ENCODE assay signal across 24 cellular contexts in the genomic region with DNA sequence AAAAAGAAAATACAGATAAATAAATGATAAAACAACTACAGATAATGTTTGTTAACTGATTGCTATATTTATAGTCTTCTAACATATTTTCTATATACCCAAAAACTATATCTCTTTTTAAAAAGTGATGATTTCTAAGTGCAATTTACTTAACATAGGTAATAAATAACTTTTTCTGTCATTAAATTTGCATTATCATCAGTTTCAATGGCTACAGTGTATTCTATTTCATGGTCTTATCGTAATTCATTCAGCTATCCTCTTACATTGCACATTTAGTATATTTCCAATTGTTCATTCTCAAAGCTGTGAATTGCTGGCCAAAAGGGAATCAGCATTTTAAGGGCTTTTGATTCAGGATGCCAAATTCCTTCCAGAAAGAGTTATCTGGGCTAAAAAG. TPM values are rescaled to one million over a fixed set of nuclear protein-coding genes. Genes with fewer than 3 reads are reported as not detected.
A peak's percentile ranks its signal among the peaks of the same experiment; 100 is the strongest.
DNase-seq lines count a peak whose midpoint lies in the region; ATAC-seq and TF ChIP-seq lines count a peak whose summit lies in the region.
"Had no signal": no experiment of that assay in that cellular context is flagged by ENCODE, and none has a peak within 500 bp of the region (broad histone marks: within the 10 kb centered on the region; RNA-seq: fewer than 3 reads in every experiment).

No MANE protein-coding gene starts in this region.

- no peak overlapping the region for H2BK5ac ChIP-seq in IMR-90 (ENCODE audit: low read depth, low read length, poor library complexity, severe bottlenecking)

- CTCF ChIA-PET in IMR-90 (lab: Yijun Ruan, JAX), result no interaction called here

- H4K8ac ChIP-seq in IMR-90 (ENCODE audit: low read depth in 2 of 2, low read length in 2 of 2), result no peak overlapping the region

- H2AFZ ChIP-seq in IMR-90 (replicated peaks; ENCODE audit: low read length, poor library complexity), result no peak overlapping the region
- H2AFZ ChIP-seq: GM23248 had no signal

- dilution Hi-C loops in IMR-90 (cut with HindIII; ENCODE audit: low sequenced_read_pairs, unreplicated experiment), result no loop called here

- no peaks in the 10 kb centered on the region for H3K9me1 ChIP-seq in IMR-90 (ENCODE audit: insufficient read depth, low read length)

- TF ChIP-seq POLR2A in IMR-90 (IDR thresholded peaks at IDR 0.05; ENCODE audit: low read depth, low read length) (no peak), gastroesophageal sphincter (IDR thresholded peaks at IDR 0.05) (no peak)

- H3K14ac ChIP-seq in IMR-90 (replicated peaks; ENCODE audit: low read depth, low read length), result no peak overlapping the region

- H4K5ac ChIP-seq in IMR-90 (ENCODE audit: low read depth, low read length), result no peak overlapping the region

- peaks cover 37% of the 10 kb centered on the region for H3K4me1 Mint-ChIP-seq in brain

- TF ChIP-seq RAD21 in IMR-90 (IDR thresholded peaks at IDR 0.05; ENCODE audit: low read length), result no peak

- no peaks in the 10 kb centered on the region for H3K27me3 ChIP-seq in BLaER1 treated with 17β-estradiol and CSF1 and Interleukin-3, amounts not matched to agents 10 nM and 100 nM
- H3K27me3 ChIP-seq in IMR-90 (ENCODE audit: control insufficient read depth, insufficient read depth, low read length) (no peaks in the 10 kb centered on the region), gastroesophageal sphincter (no peaks in the 10 kb centered on the region)
- H3K27me3 ChIP-seq: BE2C, SJSA1 had no signal

- H4K91ac ChIP-seq in IMR-90 (ENCODE audit: insufficient read depth, low read depth, low read length), result no peak overlapping the region

- DNase-seq in IMR-90 (no peak), left lobe of liver (ENCODE audit: low spot score) (no peak), putamen (ENCODE audit: low spot score) (no peak), COR-L47 (lab: John Stamatoyannopoulos, UW) (no peak)
- DNase-seq: BE2C; Caco-2; CD4-positive, alpha-beta memory T cell; GDM1; GM23248; H7; KG1; MM.1S; NCI-H2029 treated with DMSO at 0.1 percent for 48 hours; NCI-H2227 treated with DMSO at 0.1 percent for 48 hours; NCI-H526 treated with DMSO at 0.1 percent for 48 hours; Right ventricle myocardium superior; RPMI8226 had no signal

- H3K9me3 Mint-ChIP-seq in brain, result peaks cover 77 to 91% (median 80%) of the 10 kb centered on the region in 5 experiments

- TF ChIP-seq EP300 in gastroesophageal sphincter (IDR thresholded peaks at IDR 0.05), result no peak

- H2BK120ac ChIP-seq in IMR-90 (ENCODE audit: low read depth, low read length), result no peak overlapping the region

- H3K27ac ChIP-seq in BLaER1 treated with 17β-estradiol and CSF1 and Interleukin-3, amounts not matched to agents 10 nM and 100 nM, result no peak overlapping the region
- H3K27ac ChIP-seq in IMR-90 (ENCODE audit: insufficient read depth, low read length) (no peak overlapping the region), gastroesophageal sphincter (no peak overlapping the region)
- H3K27ac ChIP-seq: GM23248, SJSA1 had no signal

- no peak overlapping the region for H3K4me2 ChIP-seq in BLaER1 treated with 17β-estradiol and CSF1 and Interleukin-3, amounts not matched to agents 10 nM and 100 nM
- H3K4me2 ChIP-seq in IMR-90 (ENCODE audit: low read depth, low read length), result no peak overlapping the region

- no peak overlapping the region for H3K23ac ChIP-seq in IMR-90 (ENCODE audit: low read depth, low read length)

- H3K4me3 Mint-ChIP-seq in brain, result peak overlapping the region in 3 of 5 experiments; percentile 17 to 76 (median 60)

- H3K4ac ChIP-seq in IMR-90 (ENCODE audit: low read depth, low read length), result no peak overlapping the region

- no CpG with 5 or more reads among the region's 1 CpG for WGBS in IMR-90 (ENCODE audit: extremely low coverage in 2 of 2, insufficient read length in 1 of 2), 2 experiments
- WGBS in gastroesophageal sphincter (ENCODE audit: low coverage in 1 of 2), 2 donors, result 83 to 96% methylated on average over 1 of the region's 1 CpG

- intact Hi-C loops in IMR-90 (cut with micrococcal nuclease), result no loop called here

- POLR2A ChIA-PET in IMR-90 (lab: Charles Lee; ENCODE audit: unreplicated experiment), result no interaction called here

- H3K4me1 ChIP-seq in BLaER1 treated with 17β-estradiol and CSF1 and Interleukin-3, amounts not matched to agents 10 nM and 100 nM, result peaks cover 7 to 19% (median 11%) of the 10 kb centered on the region in 10 experiments; a peak in 15 of 20 replicates
- H3K4me1 ChIP-seq in IMR-90 (ENCODE audit: control insufficient read depth, insufficient read depth, low read length) (peaks cover 6% of the 10 kb centered on the region), gastroesophageal sphincter (peaks cover 0 to 25% (median 9%) of the 10 kb centered on the region in 3 donors)
- H3K4me1 ChIP-seq: BE2C had no signal

- in situ Hi-C loops in IMR-90 (cut with MboI; ENCODE audit: low sequenced_read_pairs), result loop anchor here (25.0 kb wide), 1 partner anchor 634 kb away; no protein-coding TSS in a partner anchor

- H2AK9ac ChIP-seq in IMR-90 (replicated peaks; ENCODE audit: low read depth, low read length, poor library complexity), result no peak overlapping the region

- no peak overlapping the region for H2BK15ac ChIP-seq in IMR-90 (ENCODE audit: low read depth, low read length)

- H3K27me3 Mint-ChIP-seq in brain, result peaks cover 15% of the 10 kb centered on the region
- H3K27me3 Mint-ChIP-seq: CD4-positive, alpha-beta memory T cell had no signal

- H3K56ac ChIP-seq in IMR-90 (ENCODE audit: extremely low read depth, insufficient read depth, low read length), result no peak overlapping the region

- peaks cover 71 to 79% (median 78%) of the 10 kb centered on the region in 11 experiments for H3K36me3 ChIP-seq in BLaER1 treated with 17β-estradiol and CSF1 and Interleukin-3, amounts not matched to agents 10 nM and 100 nM
- peaks cover 49% of the 10 kb centered on the region for H3K36me3 ChIP-seq in IMR-90 (ENCODE audit: control insufficient read depth, insufficient read depth, low read length)
- peaks cover 0 to 69% of the 10 kb centered on the region in 2 donors for H3K36me3 ChIP-seq in gastroesophageal sphincter

- no peak for TF ChIP-seq CTCF in IMR-90 (conservative IDR thresholded peaks at IDR 0.05; ENCODE audit: low read depth, low read length)
- no peak for TF ChIP-seq CTCF in brain (conservative IDR thresholded peaks at IDR 0.05)
- TF ChIP-seq CTCF in gastroesophageal sphincter (IDR thresholded peaks at IDR 0.05), result no peak

- peaks cover 86% of the 10 kb centered on the region for H3K36me3 Mint-ChIP-seq in brain

- ATAC-seq in IMR-90 (ENCODE audit: low read depth) (no peak), left lobe of liver (no peak), gastroesophageal sphincter (no peak)
- ATAC-seq: GM12878 had no signal

- no peak overlapping the region for H3K18ac ChIP-seq in IMR-90 (ENCODE audit: low read depth, low read length)

- H3K4me3 ChIP-seq in BLaER1 treated with 17β-estradiol and CSF1 and Interleukin-3, amounts not matched to agents 10 nM and 100 nM, result peak overlapping the region in 8 of 10 experiments; percentile 37 to 93 (median 82); a peak in 13 of 20 replicates
- H3K4me3 ChIP-seq in IMR-90 (ENCODE audit: insufficient read depth, low read depth, low read length) (no peak overlapping the region), gastroesophageal sphincter (no peak overlapping the region)
- H3K4me3 ChIP-seq: GM12878, GM23248, SJSA1 had no signal

- no peak overlapping the region for H3K9ac ChIP-seq in BLaER1 treated with 17β-estradiol and CSF1 and Interleukin-3, amounts not matched to agents 10 nM and 100 nM
- H3K9ac ChIP-seq in IMR-90 (ENCODE audit: low read depth, low read length), result no peak overlapping the region
- H3K9ac ChIP-seq: GM23248 had no signal

- H3K79me1 ChIP-seq in IMR-90 (ENCODE audit: low read depth in 1 of 2, low read length in 2 of 2), result peaks cover 42 to 55% of the 10 kb centered on the region in 2 experiments

- peaks cover 77 to 93% (median 87%) of the 10 kb centered on the region in 11 experiments for H3K9me3 ChIP-seq in BLaER1 treated with 17β-estradiol and CSF1 and Interleukin-3, amounts not matched to agents 10 nM and 100 nM (replicated peaks in 1 of 11)
- H3K9me3 ChIP-seq in IMR-90 (ENCODE audit: control insufficient read depth, insufficient read depth, low read length), result peaks cover 67% of the 10 kb centered on the region
- H3K9me3 ChIP-seq in gastroesophageal sphincter, result peaks cover 0 to 75% (median 0%) of the 10 kb centered on the region in 3 donors

- H2BK20ac ChIP-seq in IMR-90 (ENCODE audit: low read depth, low read length), result no peak overlapping the region

- no peak overlapping the region for H3K27ac Mint-ChIP-seq in brain

- no peaks in the 10 kb centered on the region; a peak in 2 of 22 replicates for H4K20me1 ChIP-seq in BLaER1 treated with 17β-estradiol and CSF1 and Interleukin-3, amounts not matched to agents 10 nM and 100 nM
- H4K20me1 ChIP-seq in IMR-90 (ENCODE audit: insufficient read depth, low read length), result peaks cover 3% of the 10 kb centered on the region; the same call in 1 of the 2 replicates

- no peak overlapping the region for H2AK5ac ChIP-seq in IMR-90 (ENCODE audit: low read depth, low read length)

- no TSS peak for BruUV-seq in IMR-90 (replicated peaks; lab: Mats Ljungman, UMichigan)

TF ChIP-seq in IMR-90, 13 proteins besides CTCF, POLR2A, EP300 and RAD21:
- TF ChIP-seq MAFK (IDR thresholded peaks at IDR 0.05; ENCODE audit: low read depth, low read length) (peak; percentile 68), CHD1 (IDR thresholded peaks at IDR 0.05; ENCODE audit: low read depth, low read length) (no peak), RCOR1 (IDR thresholded peaks at IDR 0.05; ENCODE audit: insufficient replicate concordance, low read length) (no peak)

RNA-seq across cellular contexts. Expression of a gene that starts 3.6 kb away (rescaled TPM):
- total RNA-seq in IMR-90 (2012; rRNA removed), result 9.7 and 26.3 TPM in 2 replicates
- 2.8 and 3.4 TPM in 2 replicates for polyA plus RNA-seq in IMR-90 (2012; rRNA removed)
- 6.3 and 14.3 TPM in 2 replicates for polyA plus RNA-seq in IMR-90 (2012; cell fraction: cytosol; rRNA removed)
- 2.0 and 3.0 TPM in 2 replicates for polyA plus RNA-seq in IMR-90 (2012; cell fraction: nucleus; rRNA removed; ENCODE audit: low replicate concordance)
- polyA plus RNA-seq in brain (ENCODE audit: insufficient read depth, low read depth, low replicate concordance), result 1.1 TPM
- 4.3 TPM for total RNA-seq in left lobe of liver
- total RNA-seq in gastroesophageal sphincter, result 10 to 100 TPM in 2 of 4 donors, 1 to 10 TPM in 2; 7.3 to 12.7 (median 9.3) TPM

RNA-seq across cellular contexts. Expression of a gene that starts 32.8 kb away (rescaled TPM):
- total RNA-seq in IMR-90 (2012; rRNA removed) (not detected in 2 replicates), left lobe of liver (not detected), gastroesophageal sphincter (not detected)
- polyA plus RNA-seq in IMR-90 (2012; rRNA removed) (not detected in 2 replicates), brain (ENCODE audit: insufficient read depth, low read depth, low replicate concordance) (not detected)
- polyA plus RNA-seq in IMR-90 (2012; cell fraction: cytosol; rRNA removed), result not detected in 2 replicates
- polyA plus RNA-seq in IMR-90 (2012; cell fraction: nucleus; rRNA removed; ENCODE audit: low replicate concordance), result 0.05 TPM in 1 of 2 replicates, not detected in the other
- total RNA-seq: Caco-2; CD4-positive, alpha-beta memory T cell; GM12878; GM23248; H7; HT1080; NCI-H460; Right ventricle myocardium superior had no signal
- polyA plus RNA-seq: CD4-positive, alpha-beta memory T cell; GM12878; GM23248 had no signal

RNA-seq across cellular contexts. Expression of a gene that starts 48.4 kb away (rescaled TPM):
- total RNA-seq in IMR-90 (2012; rRNA removed) (13.1 and 17.6 TPM in 2 replicates), left lobe of liver (1.2 TPM), gastroesophageal sphincter (1 to 10 TPM; 4.3 to 9.0 (median 5.3) TPM)
- polyA plus RNA-seq in IMR-90 (2012; rRNA removed) (3.0 and 3.4 TPM in 2 replicates), brain (ENCODE audit: insufficient read depth, low read depth, low replicate concordance) (2.4 TPM)
- polyA plus RNA-seq in IMR-90 (2012; cell fraction: cytosol; rRNA removed), result 0.85 and 2.8 TPM in 2 replicates
- polyA plus RNA-seq in IMR-90 (2012; cell fraction: nucleus; rRNA removed; ENCODE audit: low replicate concordance), result 2.3 and 5.5 TPM in 2 replicates
- total RNA-seq: Caco-2 had no signal

Comparison
In these comparisons a context has a peak if more than half of its experiments do, and no peak if none do; other contexts are left out.
1. H3K4me3 ChIP-seq: peak in BLaER1 treated with 17β-estradiol and CSF1 and Interleukin-3, amounts not matched to agents 10 nM and 100 nM (8 of 10); none in IMR-90 (single experiment) and gastroesophageal sphincter (0 of 2).